ENCODE assay signal across 9 cellular contexts in genomic region chr3:42061711-42062408, GRCh38. TPM values are rescaled to one million over a fixed set of nuclear protein-coding genes. Genes with fewer than 3 reads are reported as not detected.
A peak's percentile ranks its signal among the peaks of the same experiment; 100 is the strongest.
DNase-seq lines count a peak whose midpoint lies in the region; ATAC-seq, FAIRE-seq and TF ChIP-seq lines count a peak whose summit lies in the region.
"Had no signal": no experiment of that assay in that cellular context is flagged by ENCODE, and none has a peak within 500 bp of the region (broad histone marks: within the 10 kb centered on the region; RNA-seq: fewer than 3 reads in every experiment).

No MANE protein-coding gene starts in this region.

- H3K36me3 ChIP-seq in breast epithelium (no peaks in the 10 kb centered on the region), HepG2 (replicated peaks in 1 of 2; ENCODE audit: control insufficient read depth in 1 of 2, insufficient read depth in 2 of 2, low read length in 2 of 2) (no peaks in the 10 kb centered on the region; a peak in 1 of 5 replicates), vagina (no peaks in the 10 kb centered on the region), OCI-LY7 (ENCODE audit: insufficient read depth, low read length) (peaks cover 19% of the 10 kb centered on the region; the same call in 1 of the 2 replicates)

- H3K4me2 ChIP-seq in HepG2 (ENCODE audit: low read depth, low read length) (no peak overlapping the region), OCI-LY7 (ENCODE audit: low read length) (no peak overlapping the region)

- H3K27ac ChIP-seq in breast epithelium (peak overlapping the region; percentile 71 to 84), HepG2 (ENCODE audit: extremely low read length, insufficient read depth, low read length) (peak overlapping the region; percentile 6), vagina (peak overlapping the region; percentile 61), OCI-LY7 (ENCODE audit: low read depth, low read length, poor library complexity, severe bottlenecking) (no peak overlapping the region)

- DNase-seq in NCI-H524 (lab: John Stamatoyannopoulos, UW) (peak; percentile 58 to 73), NCI-H524 treated with DMSO at 0.1 percent for 48 hours (lab: John Stamatoyannopoulos, UW) (no peak), breast epithelium (ENCODE audit: low spot score in 2 of 2) (peak in 1 of 2 donors; percentile 45), HepG2 (ENCODE audit: low spot score) (no peak), vagina (ENCODE audit: extremely low spot score in 2 of 2) (no peak), OCI-LY7 (ENCODE audit: low spot score) (no peak), NK-92 (lab: John Stamatoyannopoulos, UW; ENCODE audit: unreplicated experiment) (no peak)
- DNase-seq: CD4-positive, CD25-positive, alpha-beta regulatory T cell had no signal

- CTCF ChIA-PET in HepG2 (lab: Yijun Ruan, JAX; ENCODE audit: low intra/inter-chr PET ratio, low total read pairs) = no interaction called here
- CTCF ChIA-PET in OCI-LY7 (lab: Charles Lee; ENCODE audit: unreplicated experiment) = no interaction called here

- no peak for TF ChIP-seq RAD21 in HepG2 (CRISPR knock-in tag; IDR thresholded peaks at IDR 0.05)

- H3K4me1 ChIP-seq in breast epithelium (no peaks in the 10 kb centered on the region), HepG2 (ENCODE audit: insufficient read depth, low read length) (peaks cover 63% of the 10 kb centered on the region), vagina (peaks cover 48% of the 10 kb centered on the region), OCI-LY7 (ENCODE audit: insufficient read depth, low read length, poor library complexity, severe bottlenecking) (peaks cover 67% of the 10 kb centered on the region)

- POLR2A ChIA-PET in HepG2 (lab: Yijun Ruan, JAX) (no interaction called here), OCI-LY7 (lab: Charles Lee) (interaction anchor here (0.7 kb wide), 1 partner anchor 25 kb away, joined by 3 read pairs; no protein-coding TSS in a partner anchor)

- H3K9me3 ChIP-seq in breast epithelium (no peaks in the 10 kb centered on the region), HepG2 (ENCODE audit: low read length) (no peaks in the 10 kb centered on the region), vagina (no peaks in the 10 kb centered on the region), OCI-LY7 (ENCODE audit: low read length) (no peaks in the 10 kb centered on the region)

- WGBS in HepG2 (ENCODE audit: low lambda C conversion rate) = 86% methylated on average over 6 of the region's 6 CpGs

- intact Hi-C loops in breast epithelium (cut with DNase I; ENCODE audit: low total_unique reads) = no loop called here
- intact Hi-C loops in HepG2 (cut with micrococcal nuclease; ENCODE audit: unreplicated experiment) = no loop called here
- intact Hi-C loops in vagina (cut with DNase I) = no loop called here
- intact Hi-C loops in OCI-LY7 (cut with micrococcal nuclease; ENCODE audit: unreplicated experiment) = no loop called here

- H3K79me2 ChIP-seq in HepG2 (ENCODE audit: insufficient read depth, low read length) (peaks cover 38% of the 10 kb centered on the region), OCI-LY7 (ENCODE audit: insufficient read depth, low read depth, low read length) (peaks cover 98% of the 10 kb centered on the region)

- H2AFZ ChIP-seq in HepG2 (ENCODE audit: low read length) = no peak overlapping the region
- no peak overlapping the region for H2AFZ ChIP-seq in OCI-LY7 (ENCODE audit: low read length)

- TF ChIP-seq EP300 in HepG2 (IDR thresholded peaks at IDR 0.05; ENCODE audit: low read depth in 2 of 2, low read length in 2 of 2) (no peak), HepG2 (CRISPR knock-in tag; IDR thresholded peaks at IDR 0.05; ENCODE audit: borderline replicate concordance) (no peak)

- no peak overlapping the region for H3K9ac ChIP-seq in HepG2 (ENCODE audit: insufficient read depth, low read depth, low read length)

- H3K9me2 ChIP-seq in OCI-LY7 (ENCODE audit: insufficient read depth, low read length) = no peaks in the 10 kb centered on the region

- in situ Hi-C loops in HepG2 (cut with HindIII; ENCODE audit: extremely low pct_ligation_motif_present, low pct_unique_long_range_greater_than_20kb) = no loop called here

- no TSS peak for BruUV-seq in HepG2 (replicated peaks; lab: Mats Ljungman, UMichigan)
- no TSS peak for BruUV-seq in OCI-LY7 (replicated peaks; lab: Mats Ljungman, UMichigan)

- no peak for TF ChIP-seq POLR2A in breast epithelium (IDR thresholded peaks at IDR 0.05)
- no peak for TF ChIP-seq POLR2A in HepG2 (IDR thresholded peaks at IDR 0.05; ENCODE audit: insufficient read depth in 1 of 2, low read depth in 2 of 2, low read length in 2 of 2)
- no peak for TF ChIP-seq POLR2A in vagina (IDR thresholded peaks at IDR 0.05)

- FAIRE-seq in HepG2 (lab: Jason Lieb, UNC) = no peak

- no peaks in the 10 kb centered on the region for H4K20me1 ChIP-seq in HepG2 (ENCODE audit: insufficient read depth, low read length)
- H4K20me1 ChIP-seq in OCI-LY7 (ENCODE audit: insufficient read depth, low read length) = peaks cover 16% of the 10 kb centered on the region; the same call in 1 of the 2 replicates

- TF ChIP-seq CTCF in breast epithelium (IDR thresholded peaks at IDR 0.05) = no peak
- TF ChIP-seq CTCF in HepG2 (CRISPR knock-in tag; IDR thresholded peaks at IDR 0.05) = no peak
- no peak for TF ChIP-seq CTCF in vagina (IDR thresholded peaks at IDR 0.05)
- TF ChIP-seq CTCF in OCI-LY7 (conservative IDR thresholded peaks at IDR 0.05; ENCODE audit: low read length) = no peak

- peak; percentile 46 for ATAC-seq in HepG2
- ATAC-seq in HG03025 (IDR thresholded peaks at IDR 0.05; ENCODE audit: low FRiP score, unreplicated experiment) = no peak

- H3K4me3 ChIP-seq in breast epithelium (peak overlapping the region in 1 of 3 donors; percentile 16), HepG2 (replicated peaks in 1 of 3; ENCODE audit: insufficient read depth in 1 of 3, low read depth in 2 of 3, low read length in 3 of 3) (no peak overlapping the region), vagina (no peak overlapping the region), OCI-LY7 (ENCODE audit: low read depth, low read length, poor library complexity, severe bottlenecking) (no peak overlapping the region)

- no peaks in the 10 kb centered on the region for H3K27me3 ChIP-seq in breast epithelium
- no peaks in the 10 kb centered on the region for H3K27me3 ChIP-seq in HepG2 (ENCODE audit: control insufficient read depth in 1 of 2, insufficient read depth in 2 of 2, low read length in 2 of 2)
- H3K27me3 ChIP-seq in vagina = no peaks in the 10 kb centered on the region

TF ChIP-seq in HepG2, 621 proteins besides CTCF, POLR2A, EP300 and RAD21:
- TF ChIP-seq, protein P1, sequence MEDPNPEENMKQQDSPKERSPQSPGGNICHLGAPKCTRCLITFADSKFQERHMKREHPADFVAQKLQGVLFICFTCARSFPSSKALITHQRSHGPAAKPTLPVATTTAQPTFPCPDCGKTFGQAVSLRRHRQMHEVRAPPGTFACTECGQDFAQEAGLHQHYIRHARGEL (CRISPR knock-in tag; IDR thresholded peaks at IDR 0.05) = no peak
- TF ChIP-seq ARNT2 (CRISPR knock-in tag; IDR thresholded peaks at IDR 0.05; ENCODE audit: low read depth) (no peak), SRF (IDR thresholded peaks at IDR 0.05; ENCODE audit: low read depth, low read length) (no peak), RFX3 (CRISPR knock-in tag; IDR thresholded peaks at IDR 0.05) (no peak), ZNF343 (CRISPR knock-in tag; IDR thresholded peaks at IDR 0.05) (no peak), U2AF2 (IDR thresholded peaks at IDR 0.05; ENCODE audit: low read depth, low read length) (no peak), ZNF839 (CRISPR knock-in tag; IDR thresholded peaks at IDR 0.05; ENCODE audit: borderline replicate concordance) (no peak), ZNF781 (CRISPR knock-in tag; IDR thresholded peaks at IDR 0.05; ENCODE audit: borderline replicate concordance, not compliant biosample characterization) (no peak)

RNA-seq across cellular contexts. Expression of gene TRAK1, which starts 29.3 kb away (rescaled TPM):
- total RNA-seq in breast epithelium (10 to 100 TPM; 29.0 to 53.7 (median 40.6) TPM), HepG2 (2016; rRNA removed; fragmentation: Illumina TruSeq; extraction: Trizol) (20.5 and 22.8 TPM in 2 replicates), vagina (36.8 TPM), OCI-LY7 (2022) (88.3 and 92.6 TPM in 2 replicates)
- total RNA-seq in HepG2 (2016; cell fraction: cytosol; rRNA removed; fragmentation: Illumina TruSeq; extraction: Trizol; ENCODE audit: low read depth) = 7.0 and 7.4 TPM in 2 replicates
- 18.0 and 21.4 TPM in 2 replicates for total RNA-seq in HepG2 (2016; cell fraction: insoluble cytoplasmic fraction; rRNA removed; fragmentation: Illumina TruSeq; extraction: Trizol)
- total RNA-seq in HepG2 (2016; cell fraction: membrane; rRNA removed; fragmentation: Illumina TruSeq; extraction: Trizol) = 20.7 and 21.5 TPM in 2 replicates
- 26.3 and 30.0 TPM in 2 replicates for total RNA-seq in HepG2 (2016; cell fraction: nucleus; rRNA removed; fragmentation: Illumina TruSeq; extraction: Trizol)
- polyA plus RNA-seq in HepG2 (2011; rRNA removed) = 40.8 and 46.6 TPM in 2 replicates
- polyA plus RNA-seq in HepG2 (2011; cell fraction: cytosol; rRNA removed) = 29.8 and 35.8 TPM in 2 replicates
- polyA plus RNA-seq in HepG2 (2011; cell fraction: nucleus; rRNA removed) = 63.9 and 75.8 TPM in 2 replicates
- 21.6 and 24.2 TPM in 2 replicates for polyA plus RNA-seq in HepG2 (2012)
- 3.6 and 5.4 TPM in 2 replicates for polyA plus RNA-seq in HepG2 (2016; cell fraction: cytosol; fragmentation: Illumina TruSeq; extraction: Trizol; ENCODE audit: low read depth)
- 16.6 and 20.2 TPM in 2 replicates for polyA plus RNA-seq in HepG2 (2016; cell fraction: insoluble cytoplasmic fraction; fragmentation: Illumina TruSeq; extraction: Trizol; ENCODE audit: low read depth)
- 11.6 and 12.7 TPM in 2 replicates for polyA plus RNA-seq in HepG2 (2016; cell fraction: membrane; fragmentation: Illumina TruSeq; extraction: Trizol; ENCODE audit: low read depth)
- 39.7 and 45.7 TPM in 2 replicates for polyA plus RNA-seq in HepG2 (2016; cell fraction: nucleus; fragmentation: Illumina TruSeq; extraction: Trizol; ENCODE audit: insufficient read depth, low read depth)
- polyA minus RNA-seq in HepG2 (2011; rRNA and poly(A)+ RNA removed; ENCODE audit: low replicate concordance) = 22.1 and 65.6 TPM in 2 replicates
- polyA minus RNA-seq in HepG2 (2011; cell fraction: cytosol; rRNA and poly(A)+ RNA removed) = 39.4 and 40.2 TPM in 2 replicates
- polyA minus RNA-seq in HepG2 (2011; cell fraction: nucleus; rRNA and poly(A)+ RNA removed) = 71.6 and 79.1 TPM in 2 replicates
- 60.8 and 62.5 TPM in 2 replicates for total RNA-seq in OCI-LY7 (2014; rRNA removed; shearing (Covaris generic))

Comparison
In these comparisons a context has a peak if more than half of its experiments do, and no peak if none do; other contexts are left out.
1. DNase-seq: peak in NCI-H524 (2 of 2); none in NCI-H524 treated with DMSO at 0.1 percent for 48 hours (single experiment), HepG2 (single experiment), vagina (0 of 2), OCI-LY7 (single experiment) and NK-92 (single experiment).